ENCODE assay signal across 19 cellular contexts in genomic region chr20:62191781-62192559, GRCh38. TPM values are rescaled to one million over a fixed set of nuclear protein-coding genes. Genes with fewer than 3 reads are reported as not detected.
DNase-seq lines count a peak whose midpoint lies in the region; ATAC-seq and TF ChIP-seq lines count a peak whose summit lies in the region.
"Had no signal": no experiment of that assay in that cellular context is flagged by ENCODE, and none has a peak within 500 bp of the region (broad histone marks: within the 10 kb centered on the region; RNA-seq: fewer than 3 reads in every experiment).

No MANE protein-coding gene starts in this region.

- H3K27me3 Mint-ChIP-seq in chondrocyte (ENCODE audit: low read depth): no peaks in the 10 kb centered on the region
- H3K27me3 Mint-ChIP-seq in activated naive CD8-positive, alpha-beta T cell treated with anti-CD3 and anti-CD28 coated beads for 36 hours: no peaks in the 10 kb centered on the region
- H3K27me3 Mint-ChIP-seq: CD4-positive, alpha-beta T cell had no signal

- H3K4me1 ChIP-seq in heart left ventricle (peaks cover 4 to 22% (median 9%) of the 10 kb centered on the region in 12 donors), left ventricle myocardium inferior (peaks cover 40% of the 10 kb centered on the region), neutrophil (ENCODE audit: control insufficient read depth in 1 of 2, insufficient read depth in 1 of 2, low read depth in 1 of 2, low read length in 1 of 2) (peaks cover 19 to 21% of the 10 kb centered on the region in 2 experiments), esophagus muscularis mucosa (peaks cover 0 to 8% (median 6%) of the 10 kb centered on the region in 4 donors)

- peaks cover 15% of the 10 kb centered on the region for H3K4me1 Mint-ChIP-seq in chondrocyte (ENCODE audit: low read depth)
- peaks cover 9% of the 10 kb centered on the region for H3K4me1 Mint-ChIP-seq in activated naive CD8-positive, alpha-beta T cell treated with anti-CD3 and anti-CD28 coated beads for 36 hours
- H3K4me1 Mint-ChIP-seq: H9 had no signal

- H3K9me3 ChIP-seq in heart left ventricle: no peaks in the 10 kb centered on the region
- no peaks in the 10 kb centered on the region for H3K9me3 ChIP-seq in left ventricle myocardium inferior (replicated peaks)
- no peaks in the 10 kb centered on the region for H3K9me3 ChIP-seq in neutrophil
- H3K9me3 ChIP-seq in esophagus muscularis mucosa: no peaks in the 10 kb centered on the region
- H3K9me3 ChIP-seq: MG63 had no signal

- peak in 3 of 4 donors; percentile 26 to 40 (median 29) for ATAC-seq in heart left ventricle
- no peak for ATAC-seq in GM19463 (IDR thresholded peaks at IDR 0.05; ENCODE audit: unreplicated experiment)
- ATAC-seq: SK-N-SH treated with all-trans-retinoic acid at 6 μM for 48 hours had no signal

- no peak overlapping the region for H3K27ac Mint-ChIP-seq in chondrocyte (ENCODE audit: unreplicated experiment)
- no peak overlapping the region for H3K27ac Mint-ChIP-seq in activated naive CD8-positive, alpha-beta T cell treated with anti-CD3 and anti-CD28 coated beads for 36 hours
- H3K27ac Mint-ChIP-seq: CD4-positive, alpha-beta T cell had no signal

- H3K4me3 Mint-ChIP-seq in chondrocyte (ENCODE audit: unreplicated experiment): no peak overlapping the region
- no peak overlapping the region for H3K4me3 Mint-ChIP-seq in activated naive CD8-positive, alpha-beta T cell treated with anti-CD3 and anti-CD28 coated beads for 36 hours
- H3K4me3 Mint-ChIP-seq: CD4-positive, alpha-beta T cell; H9 had no signal

- H3K9me3 Mint-ChIP-seq in chondrocyte (ENCODE audit: low read depth): no peaks in the 10 kb centered on the region
- no peaks in the 10 kb centered on the region for H3K9me3 Mint-ChIP-seq in activated naive CD8-positive, alpha-beta T cell treated with anti-CD3 and anti-CD28 coated beads for 36 hours
- H3K9me3 Mint-ChIP-seq: CD4-positive, alpha-beta T cell; H9 had no signal

- no peak for TF ChIP-seq POLR2A in heart left ventricle (IDR thresholded peaks at IDR 0.05)
- TF ChIP-seq POLR2A in esophagus muscularis mucosa (IDR thresholded peaks at IDR 0.05; ENCODE audit: low read depth): no peak

- TF ChIP-seq CTCF in heart left ventricle (IDR thresholded peaks at IDR 0.05): no peak
- TF ChIP-seq CTCF in left ventricle myocardium inferior (IDR thresholded peaks at IDR 0.05; ENCODE audit: borderline replicate concordance): no peak
- TF ChIP-seq CTCF in chondrocyte (IDR thresholded peaks at IDR 0.05): no peak
- no peak for TF ChIP-seq CTCF in neutrophil (IDR thresholded peaks at IDR 0.05)
- no peak for TF ChIP-seq CTCF in esophagus muscularis mucosa (IDR thresholded peaks at IDR 0.05)

- H3K36me3 ChIP-seq in heart left ventricle (peaks cover 0 to 64% (median 47%) of the 10 kb centered on the region in 9 donors), left ventricle myocardium inferior (peaks cover 52% of the 10 kb centered on the region), neutrophil (peaks cover 36% of the 10 kb centered on the region), esophagus muscularis mucosa (peaks cover 4 to 79% (median 53%) of the 10 kb centered on the region in 4 donors)

- intact Hi-C loops in heart left ventricle (cut with DNase I): loop anchor here in 3 of 10 donors (5.0 to 10.0 kb wide), 3 partner anchors 40 to 193 kb away; partner anchors contain the start of gene RPS21 (in 1 of the 3)
- intact Hi-C loops in left ventricle myocardium inferior (cut with micrococcal nuclease): no loop called here
- intact Hi-C loops in esophagus muscularis mucosa (cut with DNase I): no loop called here

- no peak overlapping the region for H3K4me3 ChIP-seq in heart left ventricle
- H3K4me3 ChIP-seq in left ventricle myocardium inferior: no peak overlapping the region
- no peak overlapping the region for H3K4me3 ChIP-seq in neutrophil (ENCODE audit: low read depth in 1 of 2, low read length in 1 of 2)
- H3K4me3 ChIP-seq in esophagus muscularis mucosa: no peak overlapping the region
- H3K4me3 ChIP-seq: MG63 had no signal

- H3K27me3 ChIP-seq in heart left ventricle: no peaks in the 10 kb centered on the region
- H3K27me3 ChIP-seq in left ventricle myocardium inferior (ENCODE audit: low read depth): no peaks in the 10 kb centered on the region
- no peaks in the 10 kb centered on the region for H3K27me3 ChIP-seq in neutrophil
- H3K27me3 ChIP-seq in esophagus muscularis mucosa: no peaks in the 10 kb centered on the region
- H3K27me3 ChIP-seq: MG63 had no signal

- H3K27ac ChIP-seq in heart left ventricle (no peak overlapping the region), left ventricle myocardium inferior (replicated peaks) (no peak overlapping the region), neutrophil (peak overlapping the region; percentile 3), esophagus muscularis mucosa (replicated peaks in 1 of 4) (no peak overlapping the region)

- H3K36me3 Mint-ChIP-seq in chondrocyte (ENCODE audit: low read depth): peaks cover 6% of the 10 kb centered on the region
- H3K36me3 Mint-ChIP-seq in activated naive CD8-positive, alpha-beta T cell treated with anti-CD3 and anti-CD28 coated beads for 36 hours: peaks cover 15% of the 10 kb centered on the region

- 72 to 76% (median 73%) methylated on average over 11 to 14 of the region's 14 CpGs for WGBS in heart left ventricle, 4 donors
- WGBS in esophagus muscularis mucosa: 91% methylated on average over 9 of the region's 14 CpGs

- TF ChIP-seq EP300 in esophagus muscularis mucosa (IDR thresholded peaks at IDR 0.05): no peak

- DNase-seq in heart left ventricle: peak in 1 of 5 donors; percentile 27
- DNase-seq in left ventricle myocardium inferior: no peak
- DNase-seq in chondrocyte (ENCODE audit: low spot score): peak; percentile 59
- DNase-seq in activated naive CD8-positive, alpha-beta T cell treated with anti-CD3 and anti-CD28 coated beads for 36 hours: no peak
- no peak for DNase-seq in esophagus muscularis mucosa (ENCODE audit: extremely low spot score)
- DNase-seq: CD4-positive, alpha-beta T cell; H9; IMR-90; Karpas-422; MG63; NCI-H1092; NCI-H1694 treated with DMSO at 0.1 percent for 48 hours; NCI-H774; SHP77 treated with DMSO at 0.1 percent for 48 hours had no signal

RNA-seq across cellular contexts. Expression of gene MTG2, which starts 9.1 kb away (rescaled TPM):
- total RNA-seq in heart left ventricle: 10 to 100 TPM; 20.7 to 36.8 (median 26.5) TPM
- polyA plus RNA-seq in heart left ventricle: 10 to 100 TPM; 28.9 to 40.7 TPM
- total RNA-seq in left ventricle myocardium inferior: 25.9 TPM
- 22.3 to 28.3 TPM (median 22.6 TPM) in 3 replicates for total RNA-seq in chondrocyte
- total RNA-seq in activated naive CD8-positive, alpha-beta T cell treated with anti-CD3 and anti-CD28 coated beads for 36 hours: 10 to 100 TPM; 36.1 to 39.9 TPM
- 10 to 100 TPM; 21.6 to 26.5 (median 26.0) TPM for total RNA-seq in esophagus muscularis mucosa

RNA-seq across cellular contexts. Expression of gene HRH3, which starts 28.1 kb away (rescaled TPM):
- total RNA-seq in heart left ventricle: not detected
- not detected for polyA plus RNA-seq in heart left ventricle
- not detected for total RNA-seq in left ventricle myocardium inferior
- not detected in 3 replicates for total RNA-seq in chondrocyte
- total RNA-seq in activated naive CD8-positive, alpha-beta T cell treated with anti-CD3 and anti-CD28 coated beads for 36 hours: not detected
- total RNA-seq in esophagus muscularis mucosa: not detected
- total RNA-seq: A673; CD4-positive, alpha-beta T cell; IMR-90; NCI-H460 had no signal
- polyA plus RNA-seq: IMR-90 had no signal

RNA-seq across cellular contexts. Expression of gene OSBPL2, which starts 46.4 kb away (rescaled TPM):
- total RNA-seq in heart left ventricle (10 to 100 TPM; 20.7 to 57.9 (median 40.3) TPM), left ventricle myocardium inferior (55.3 TPM), chondrocyte (44.4 to 49.0 TPM (median 48.3 TPM) in 3 replicates), esophagus muscularis mucosa (10 to 100 TPM; 34.5 to 52.7 (median 44.2) TPM)
- polyA plus RNA-seq in heart left ventricle: 10 to 100 TPM; 20.0 to 21.7 TPM
- total RNA-seq in activated naive CD8-positive, alpha-beta T cell treated with anti-CD3 and anti-CD28 coated beads for 36 hours: 10 to 100 TPM; 19.2 to 20.4 TPM

RNA-seq across cellular contexts. Expression of gene SS18L1, which starts 48.4 kb away (rescaled TPM):
- total RNA-seq in heart left ventricle (10 to 100 TPM in 2 of 9 donors, 1 to 10 TPM in 7; 6.5 to 12.4 (median 8.6) TPM), left ventricle myocardium inferior (9.0 TPM), chondrocyte (13.3 to 14.8 TPM (median 13.4 TPM) in 3 replicates), esophagus muscularis mucosa (10 to 100 TPM in 2 of 4 donors, 1 to 10 TPM in 2; 9.1 to 13.3 (median 10.8) TPM)
- 1 to 10 TPM; 7.8 to 7.9 TPM for polyA plus RNA-seq in heart left ventricle
- 10 to 100 TPM; 12.1 to 12.3 TPM for total RNA-seq in activated naive CD8-positive, alpha-beta T cell treated with anti-CD3 and anti-CD28 coated beads for 36 hours

RNA-seq across cellular contexts. Expression of gene PSMA7, which starts 48.8 kb away (rescaled TPM):
- total RNA-seq in heart left ventricle: 100 to 1,000 TPM; 172 to 432 (median 233) TPM
- polyA plus RNA-seq in heart left ventricle: 100 to 1,000 TPM; 220 to 472 TPM
- total RNA-seq in left ventricle myocardium inferior: 233 TPM
- 218 to 238 TPM (median 226 TPM) in 3 replicates for total RNA-seq in chondrocyte
- 100 to 1,000 TPM; 362 to 367 TPM for total RNA-seq in activated naive CD8-positive, alpha-beta T cell treated with anti-CD3 and anti-CD28 coated beads for 36 hours
- 100 to 1,000 TPM; 261 to 349 (median 304) TPM for total RNA-seq in esophagus muscularis mucosa
